In the genomic region with DNA sequence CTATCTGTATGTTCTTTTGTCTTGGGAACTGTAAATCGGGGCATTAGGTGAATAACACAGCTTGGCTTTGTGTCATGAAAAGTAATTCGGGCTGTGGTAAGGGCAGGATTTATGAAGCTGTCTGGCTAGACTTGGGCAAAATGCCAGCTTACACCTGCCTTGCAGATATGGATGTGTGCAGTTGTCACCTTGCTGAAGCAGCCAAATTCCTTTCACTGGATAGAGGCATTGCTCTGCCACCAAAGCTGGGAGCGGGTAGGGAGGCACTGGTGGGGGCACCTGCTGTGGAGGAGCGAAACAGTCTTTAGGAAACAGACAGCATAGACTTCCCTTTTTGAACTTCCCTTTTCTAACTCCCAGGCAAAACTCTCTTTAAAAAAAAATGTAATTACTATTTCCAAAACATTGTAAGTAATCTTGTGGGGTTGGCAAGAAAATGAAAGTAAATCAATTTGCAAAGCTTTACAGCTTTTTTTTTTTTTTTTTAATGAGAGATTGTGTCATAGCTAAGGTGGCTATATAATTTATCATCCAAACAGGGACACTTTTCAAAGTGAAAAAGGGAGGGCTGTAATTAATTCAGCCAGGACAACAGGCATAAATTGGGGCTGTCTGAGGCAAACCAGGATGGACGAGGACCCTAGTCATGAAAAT, we compare ENCODE assay signal across 8 cellular contexts.
DNase-seq lines count a peak whose midpoint lies in the region; ATAC-seq and TF ChIP-seq lines count a peak whose summit lies in the region.
"Had no signal": no experiment of that assay in that cellular context is flagged by ENCODE, and none has a peak within 500 bp of the region (broad histone marks: within the 10 kb centered on the region; RNA-seq: fewer than 3 reads in every experiment).

No MANE protein-coding gene starts in this region.

- DNase-seq in NCI-H2171 (lab: John Stamatoyannopoulos, UW): peak; percentile 69
- peak; percentile 47 for DNase-seq in astrocyte of the spinal cord (ENCODE audit: low read depth, low spot score)
- DNase-seq in nephron progenitor cell: peak; percentile 15
- DNase-seq in epidermal melanocyte (ENCODE audit: insufficient read length, low spot score): no peak
- no peak for DNase-seq in activated CD8-positive, alpha-beta memory T cell treated with anti-CD3 and anti-CD28 coated beads, Interleukin-2, amount 50 U/mL, for 48 hours

- peaks cover 1% of the 10 kb centered on the region for H3K9me3 Mint-ChIP-seq in nephron progenitor cell

- no peak overlapping the region for H3K4me3 Mint-ChIP-seq in nephron progenitor cell

- in situ Hi-C loops in astrocyte of the spinal cord (cut with HindIII; ENCODE audit: low sequenced_read_pairs): no loop called here

- no peak for TF ChIP-seq CTCF in astrocyte of the spinal cord (IDR thresholded peaks at IDR 0.05; ENCODE audit: low read depth, low read length)
- TF ChIP-seq CTCF in nephron progenitor cell (IDR thresholded peaks at IDR 0.05): no peak

- H3K4me1 Mint-ChIP-seq in nephron progenitor cell: peaks cover 85% of the 10 kb centered on the region

- H3K4me3 ChIP-seq in astrocyte of the spinal cord (ENCODE audit: low read depth, low read length): no peak overlapping the region
- H3K4me3 ChIP-seq: SK-N-MC had no signal

- peaks cover 5% of the 10 kb centered on the region for H3K36me3 Mint-ChIP-seq in nephron progenitor cell (ENCODE audit: low read depth)

- H3K27ac Mint-ChIP-seq in nephron progenitor cell: peak overlapping the region; percentile 95

- no peaks in the 10 kb centered on the region for H3K27me3 Mint-ChIP-seq in nephron progenitor cell (ENCODE audit: low read depth, poor library complexity)

- peak; percentile 54 for ATAC-seq in GM19324 (IDR thresholded peaks at IDR 0.05; ENCODE audit: low FRiP score, unreplicated experiment)
- peak; percentile 41 for ATAC-seq in HG03103 (IDR thresholded peaks at IDR 0.05; ENCODE audit: low read depth, unreplicated experiment)

Comparison
In these comparisons a context has a peak if more than half of its experiments do, and no peak if none do; other contexts are left out.
1. DNase-seq: peak in NCI-H2171 (single experiment), astrocyte of the spinal cord (single experiment) and nephron progenitor cell (single experiment); none in epidermal melanocyte (single experiment) and activated CD8-positive, alpha-beta memory T cell treated with anti-CD3 and anti-CD28 coated beads, Interleukin-2, amount 50 U/mL, for 48 hours (single experiment).